ENCODE assay signal across 24 cellular contexts in the genomic region with DNA sequence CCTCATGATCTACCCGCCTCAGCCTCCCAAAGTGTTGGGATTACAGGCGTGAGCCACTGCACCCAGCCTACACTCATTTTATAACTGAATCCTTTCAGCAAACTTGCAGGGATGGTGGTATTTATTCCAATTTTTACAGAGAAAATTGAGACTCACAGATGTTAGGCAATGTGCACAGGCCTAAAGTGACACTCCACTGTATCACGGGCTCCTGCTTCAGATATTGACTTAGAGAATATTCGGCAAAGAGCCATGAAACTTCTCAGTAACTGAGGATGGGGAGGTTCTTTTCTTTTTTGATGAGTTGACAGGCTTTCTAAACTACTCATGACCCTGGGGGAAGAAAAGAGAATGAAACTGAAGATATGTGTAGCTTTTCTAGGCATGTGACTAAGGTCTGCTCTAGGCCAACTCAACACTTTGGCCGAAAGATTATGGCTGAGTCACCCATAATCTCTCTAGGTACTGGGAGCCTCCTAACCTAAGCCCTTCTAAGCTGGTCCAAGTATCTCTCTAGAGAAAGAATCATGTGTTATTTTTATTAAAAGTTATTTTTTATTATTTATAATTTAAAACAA. TPM values are rescaled to one million over a fixed set of nuclear protein-coding genes. Genes with fewer than 3 reads are reported as not detected.
A peak's percentile ranks its signal among the peaks of the same experiment; 100 is the strongest.
DNase-seq lines count a peak whose midpoint lies in the region; ATAC-seq, FAIRE-seq and TF ChIP-seq lines count a peak whose summit lies in the region.
"Had no signal": no experiment of that assay in that cellular context is flagged by ENCODE, and none has a peak within 500 bp of the region (broad histone marks: within the 10 kb centered on the region; RNA-seq: fewer than 3 reads in every experiment).

No MANE protein-coding gene starts in this region.

- no peak overlapping the region for H2BK20ac ChIP-seq in IMR-90 (ENCODE audit: low read depth, low read length)

- no peaks in the 10 kb centered on the region for H4K20me1 ChIP-seq in IMR-90 (ENCODE audit: insufficient read depth, low read length)
- H4K20me1 ChIP-seq: BLaER1 treated with 17β-estradiol and CSF1 and Interleukin-3, amounts not matched to agents 10 nM and 100 nM had no signal

- no peaks in the 10 kb centered on the region for H3K79me1 ChIP-seq in IMR-90 (ENCODE audit: low read depth in 1 of 2, low read length in 2 of 2)

- H2BK5ac ChIP-seq in IMR-90 (ENCODE audit: low read depth, low read length, poor library complexity, severe bottlenecking), result no peak overlapping the region

- H3K36me3 ChIP-seq in IMR-90 (ENCODE audit: control insufficient read depth, insufficient read depth, low read length), result peaks cover 3% of the 10 kb centered on the region
- H3K36me3 ChIP-seq in brain microvascular endothelial cell (replicated peaks), result no peaks in the 10 kb centered on the region
- H3K36me3 ChIP-seq: prostate gland had no signal

- no peak overlapping the region for H3K18ac ChIP-seq in IMR-90 (ENCODE audit: low read depth, low read length)

- H3K14ac ChIP-seq in IMR-90 (replicated peaks; ENCODE audit: low read depth, low read length), result no peak overlapping the region

- H2AK9ac ChIP-seq in IMR-90 (replicated peaks; ENCODE audit: low read depth, low read length, poor library complexity), result no peak overlapping the region

- dilution Hi-C loops in IMR-90 (cut with HindIII; ENCODE audit: low sequenced_read_pairs, unreplicated experiment), result no loop called here

- H2BK120ac ChIP-seq in IMR-90 (ENCODE audit: low read depth, low read length), result no peak overlapping the region

- H4K91ac ChIP-seq in IMR-90 (ENCODE audit: insufficient read depth, low read depth, low read length), result no peak overlapping the region

- no peak overlapping the region for H4K8ac ChIP-seq in IMR-90 (ENCODE audit: low read depth in 2 of 2, low read length in 2 of 2)

- intact Hi-C loops in activated CD4-positive, alpha-beta T cell treated with anti-CD3 and anti-CD28 coated beads for 36 hours (cut with DNase I, micrococcal nuclease), result no loop called here
- intact Hi-C loops in activated CD4-positive, alpha-beta T cell treated with anti-CD3 and anti-CD28 coated beads, Interleukin-2, amount 10 ng/mL, durations not matched to agents 24 days and 14 days (cut with micrococcal nuclease), result no loop called here
- intact Hi-C loops in IMR-90 (cut with micrococcal nuclease), result no loop called here

- no peak overlapping the region for H4K5ac ChIP-seq in IMR-90 (ENCODE audit: low read depth, low read length)

- CTCF ChIA-PET in activated CD4-positive, alpha-beta T cell treated with anti-CD3 and anti-CD28 coated beads for 36 hours (lab: Charles Lee), result interaction anchor here (0.7 kb wide), 1 partner anchor 158 kb away, joined by 3 read pairs; no protein-coding TSS in a partner anchor
- CTCF ChIA-PET in IMR-90 (lab: Yijun Ruan, JAX), result interaction anchor here (0.9 kb wide), 1 partner anchor 9 kb away, joined by 3 read pairs; no protein-coding TSS in a partner anchor

- TF ChIP-seq CTCF in IMR-90 (conservative IDR thresholded peaks at IDR 0.05; ENCODE audit: low read depth, low read length), result no peak
- no peak for TF ChIP-seq CTCF in brain microvascular endothelial cell (IDR thresholded peaks at IDR 0.05; ENCODE audit: low read depth, low read length, missing control alignments)
- no peak for TF ChIP-seq CTCF in omental fat pad (IDR thresholded peaks at IDR 0.05)

- no peak overlapping the region for H3K4me2 ChIP-seq in IMR-90 (ENCODE audit: low read depth, low read length)
- H3K4me2 ChIP-seq: BLaER1 treated with 17β-estradiol and CSF1 and Interleukin-3, amounts not matched to agents 10 nM and 100 nM had no signal

- no peak overlapping the region for H3K9ac ChIP-seq in IMR-90 (ENCODE audit: low read depth, low read length)
- H3K9ac ChIP-seq: BLaER1 treated with 17β-estradiol and CSF1 and Interleukin-3, amounts not matched to agents 10 nM and 100 nM had no signal

- H3K4me3 Mint-ChIP-seq in activated CD4-positive, alpha-beta T cell treated with anti-CD3 and anti-CD28 coated beads for 36 hours, result no peak overlapping the region
- no peak overlapping the region for H3K4me3 Mint-ChIP-seq in activated CD4-positive, alpha-beta T cell treated with anti-CD3 and anti-CD28 coated beads, Interleukin-2, amount 10 ng/mL, durations not matched to agents 24 days and 14 days
- H3K4me3 Mint-ChIP-seq: mesothelial cell of epicardium, nephron progenitor cell had no signal

- peak; percentile 79 for ATAC-seq in activated CD4-positive, alpha-beta T cell treated with anti-CD3 and anti-CD28 coated beads for 36 hours
- ATAC-seq in IMR-90 (ENCODE audit: low read depth), result peak; percentile 27; the same call in 1 of the 2 replicates
- ATAC-seq in omental fat pad (ENCODE audit: low FRiP score), result peak; percentile 32
- ATAC-seq in GM18858 (IDR thresholded peaks at IDR 0.05; ENCODE audit: unreplicated experiment), result no peak
- no peak for ATAC-seq in GM18498 (IDR thresholded peaks at IDR 0.05; ENCODE audit: unreplicated experiment)

- no peak for TF ChIP-seq RAD21 in IMR-90 (IDR thresholded peaks at IDR 0.05; ENCODE audit: low read length)

- peaks cover 12% of the 10 kb centered on the region for H3K36me3 Mint-ChIP-seq in activated CD4-positive, alpha-beta T cell treated with anti-CD3 and anti-CD28 coated beads for 36 hours (ENCODE audit: low read depth)
- H3K36me3 Mint-ChIP-seq in activated CD4-positive, alpha-beta T cell treated with anti-CD3 and anti-CD28 coated beads, Interleukin-2, amount 10 ng/mL, durations not matched to agents 24 days and 14 days (ENCODE audit: low read depth), result peaks cover 13% of the 10 kb centered on the region

- peaks cover 2% of the 10 kb centered on the region for H3K4me1 Mint-ChIP-seq in activated CD4-positive, alpha-beta T cell treated with anti-CD3 and anti-CD28 coated beads for 36 hours
- no peaks in the 10 kb centered on the region for H3K4me1 Mint-ChIP-seq in activated CD4-positive, alpha-beta T cell treated with anti-CD3 and anti-CD28 coated beads, Interleukin-2, amount 10 ng/mL, durations not matched to agents 24 days and 14 days
- H3K4me1 Mint-ChIP-seq: mesothelial cell of epicardium, nephron progenitor cell had no signal

- POLR2A ChIA-PET in activated CD4-positive, alpha-beta T cell treated with anti-CD3 and anti-CD28 coated beads for 36 hours (lab: Charles Lee), result interaction anchor here (1.4 kb wide), 1 partner anchor 141 kb away, joined by 4 read pairs; no protein-coding TSS in a partner anchor
- POLR2A ChIA-PET in IMR-90 (lab: Charles Lee; ENCODE audit: unreplicated experiment), result no interaction called here

- no peak overlapping the region for H3K4ac ChIP-seq in IMR-90 (ENCODE audit: low read depth, low read length)

- no peak for DNase-seq in activated CD4-positive, alpha-beta T cell treated with anti-CD3 and anti-CD28 coated beads for 36 hours
- DNase-seq in activated CD4-positive, alpha-beta T cell treated with anti-CD3 and anti-CD28 coated beads, Interleukin-2, amount 10 ng/mL, durations not matched to agents 24 days and 14 days, result no peak
- DNase-seq in IMR-90 (peak; percentile 66), brain microvascular endothelial cell (peak; percentile 23), omental fat pad (ENCODE audit: low spot score) (no peak), GM12892 (ENCODE audit: insufficient read length) (no peak)
- DNase-seq: 8988T; amniotic stem cell; DMS153; effector memory CD4-positive, alpha-beta T cell; foreskin melanocyte; NCI-H187; NCI-H510A; nephron progenitor cell; SJCRH30; T-helper 2 cell had no signal

- no peak for TF ChIP-seq POLR2A in IMR-90 (IDR thresholded peaks at IDR 0.05; ENCODE audit: low read depth, low read length)
- no peak for TF ChIP-seq POLR2A in GM12892 (IDR thresholded peaks at IDR 0.05; ENCODE audit: low read depth, low read length)

- H3K4me3 ChIP-seq in IMR-90 (ENCODE audit: insufficient read depth, low read depth, low read length) (no peak overlapping the region), brain microvascular endothelial cell (ENCODE audit: low read depth, low read length) (no peak overlapping the region)
- H3K4me3 ChIP-seq: BLaER1 treated with 17β-estradiol and CSF1 and Interleukin-3, amounts not matched to agents 10 nM and 100 nM; prostate gland; SJCRH30; tibial nerve had no signal

- no peak overlapping the region for H3K27ac Mint-ChIP-seq in activated CD4-positive, alpha-beta T cell treated with anti-CD3 and anti-CD28 coated beads for 36 hours
- H3K27ac Mint-ChIP-seq in activated CD4-positive, alpha-beta T cell treated with anti-CD3 and anti-CD28 coated beads, Interleukin-2, amount 10 ng/mL, durations not matched to agents 24 days and 14 days, result no peak overlapping the region
- H3K27ac Mint-ChIP-seq: activated T-helper 2 cell treated with anti-CD3 and anti-CD28 coated beads, Interferon-gamma antibody, Interleukin-2, Interleukin-4, amounts not matched to agents 10 μg/mL and 5 μg/mL and 100 μg/mL, durations not matched to agents 14 hours and 24 hours and 36 hours; mesothelial cell of epicardium; nephron progenitor cell had no signal

- H3K9me1 ChIP-seq in IMR-90 (ENCODE audit: insufficient read depth, low read length), result no peaks in the 10 kb centered on the region

- no peaks in the 10 kb centered on the region for H3K4me1 ChIP-seq in IMR-90 (ENCODE audit: control insufficient read depth, insufficient read depth, low read length)
- H3K4me1 ChIP-seq: prostate gland, SJCRH30 had no signal

- no peak overlapping the region for H2AK5ac ChIP-seq in IMR-90 (ENCODE audit: low read depth, low read length)

- no peak overlapping the region for H2BK15ac ChIP-seq in IMR-90 (ENCODE audit: low read depth, low read length)

- no peak overlapping the region for H2AFZ ChIP-seq in IMR-90 (replicated peaks; ENCODE audit: low read length, poor library complexity)

- H3K9me3 Mint-ChIP-seq in activated CD4-positive, alpha-beta T cell treated with anti-CD3 and anti-CD28 coated beads for 36 hours (ENCODE audit: low read depth), result no peaks in the 10 kb centered on the region
- H3K9me3 Mint-ChIP-seq in activated CD4-positive, alpha-beta T cell treated with anti-CD3 and anti-CD28 coated beads, Interleukin-2, amount 10 ng/mL, durations not matched to agents 24 days and 14 days, result no peaks in the 10 kb centered on the region
- H3K9me3 Mint-ChIP-seq: activated T-helper 2 cell treated with anti-CD3 and anti-CD28 coated beads, Interferon-gamma antibody, Interleukin-2, Interleukin-4, amounts not matched to agents 10 μg/mL and 5 μg/mL and 100 μg/mL, durations not matched to agents 14 hours and 24 hours and 36 hours; mesothelial cell of epicardium; nephron progenitor cell had no signal

- no peaks in the 10 kb centered on the region for H3K27me3 ChIP-seq in IMR-90 (ENCODE audit: control insufficient read depth, insufficient read depth, low read length)
- no peaks in the 10 kb centered on the region for H3K27me3 ChIP-seq in brain microvascular endothelial cell (replicated peaks)
- H3K27me3 ChIP-seq: BLaER1 treated with 17β-estradiol and CSF1 and Interleukin-3, amounts not matched to agents 10 nM and 100 nM; SJCRH30; tibial nerve had no signal

- FAIRE-seq in GM12892 (lab: Jason Lieb, UNC), result no peak
- FAIRE-seq: H1 had no signal

- BruUV-seq in IMR-90 (replicated peaks; lab: Mats Ljungman, UMichigan), result no TSS peak

- no peaks in the 10 kb centered on the region for H3K27me3 Mint-ChIP-seq in activated CD4-positive, alpha-beta T cell treated with anti-CD3 and anti-CD28 coated beads for 36 hours
- no peaks in the 10 kb centered on the region for H3K27me3 Mint-ChIP-seq in activated CD4-positive, alpha-beta T cell treated with anti-CD3 and anti-CD28 coated beads, Interleukin-2, amount 10 ng/mL, durations not matched to agents 24 days and 14 days

- H3K9me3 ChIP-seq in IMR-90 (ENCODE audit: control insufficient read depth, insufficient read depth, low read length), result no peaks in the 10 kb centered on the region
- H3K9me3 ChIP-seq: BLaER1 treated with 17β-estradiol and CSF1 and Interleukin-3, amounts not matched to agents 10 nM and 100 nM; prostate gland; SJCRH30; tibial nerve had no signal

- H3K27ac ChIP-seq in IMR-90 (ENCODE audit: insufficient read depth, low read length) (no peak overlapping the region), brain microvascular endothelial cell (no peak overlapping the region)
- H3K27ac ChIP-seq: BLaER1 treated with 17β-estradiol and CSF1 and Interleukin-3, amounts not matched to agents 10 nM and 100 nM; prostate gland; SJCRH30; tibial nerve had no signal

- no peak overlapping the region for H3K23ac ChIP-seq in IMR-90 (ENCODE audit: low read depth, low read length)

- in situ Hi-C loops in IMR-90 (cut with MboI; ENCODE audit: low sequenced_read_pairs), result loop anchor here (25.0 kb wide), 1 partner anchor 124 kb away; the partner anchor contains the start of gene EIF2B3
- in situ Hi-C loops in brain microvascular endothelial cell (cut with HindIII; ENCODE audit: low pct_ligation_motif_present, low sequenced_read_pairs), result no loop called here

- no CpG with 5 or more reads among the region's 5 CpGs for WGBS in IMR-90 (ENCODE audit: extremely low coverage in 2 of 2, insufficient read length in 1 of 2), 2 experiments

- no peak overlapping the region for H3K56ac ChIP-seq in IMR-90 (ENCODE audit: extremely low read depth, insufficient read depth, low read length)

RNA-seq across cellular contexts. Expression of gene PTCH2, which starts 19.9 kb away (rescaled TPM):
- under 1 TPM; 0.37 to 0.69 TPM for total RNA-seq in activated CD4-positive, alpha-beta T cell treated with anti-CD3 and anti-CD28 coated beads for 36 hours
- total RNA-seq in activated CD4-positive, alpha-beta T cell treated with anti-CD3 and anti-CD28 coated beads, Interleukin-2, amount 10 ng/mL, durations not matched to agents 24 days and 14 days, result 0.78 and 1.0 TPM in 2 replicates
- total RNA-seq in IMR-90 (2012; rRNA removed), result under 0.01 TPM in 2 replicates
- polyA plus RNA-seq in IMR-90 (2012; rRNA removed), result 0.56 and 0.66 TPM in 2 replicates
- 0.36 and 0.60 TPM in 2 replicates for polyA plus RNA-seq in IMR-90 (2012; cell fraction: cytosol; rRNA removed)
- 4.1 and 8.2 TPM in 2 replicates for polyA plus RNA-seq in IMR-90 (2012; cell fraction: nucleus; rRNA removed; ENCODE audit: low replicate concordance)
- total RNA-seq in omental fat pad, result under 1 TPM; 0.09 to 0.63 (median 0.43) TPM
- 0.11 TPM for polyA plus RNA-seq in GM12892 (2012; ENCODE audit: missing spikeins)

RNA-seq across cellular contexts. Expression of gene BTBD19, which starts 54.6 kb away (rescaled TPM):
- total RNA-seq in activated CD4-positive, alpha-beta T cell treated with anti-CD3 and anti-CD28 coated beads for 36 hours, result 10 to 100 TPM; 16.7 to 17.2 TPM
- 22.2 and 22.7 TPM in 2 replicates for total RNA-seq in activated CD4-positive, alpha-beta T cell treated with anti-CD3 and anti-CD28 coated beads, Interleukin-2, amount 10 ng/mL, durations not matched to agents 24 days and 14 days
- total RNA-seq in IMR-90 (2012; rRNA removed), result 0.56 and 0.90 TPM in 2 replicates
- polyA plus RNA-seq in IMR-90 (2012; rRNA removed), result 16.0 and 17.2 TPM in 2 replicates
- 10.6 and 11.1 TPM in 2 replicates for polyA plus RNA-seq in IMR-90 (2012; cell fraction: cytosol; rRNA removed)
- 141 and 200 TPM in 2 replicates for polyA plus RNA-seq in IMR-90 (2012; cell fraction: nucleus; rRNA removed; ENCODE audit: low replicate concordance)
- total RNA-seq in omental fat pad, result 10 to 100 TPM in 2 of 4 donors, 1 to 10 TPM in 2; 7.5 to 29.8 (median 12.2) TPM
- polyA plus RNA-seq in GM12892 (2012; ENCODE audit: missing spikeins), result 1.4 TPM

RNA-seq across cellular contexts. Expression of gene DYNLT4, which starts 55.8 kb away (rescaled TPM):
- under 1 TPM in 1 of 2 experiments, not detected in 1; 0.32 TPM for total RNA-seq in activated CD4-positive, alpha-beta T cell treated with anti-CD3 and anti-CD28 coated beads for 36 hours
- total RNA-seq in activated CD4-positive, alpha-beta T cell treated with anti-CD3 and anti-CD28 coated beads, Interleukin-2, amount 10 ng/mL, durations not matched to agents 24 days and 14 days, result 0.28 TPM in 1 of 2 replicates, not detected in the other
- total RNA-seq in IMR-90 (2012; rRNA removed), result 0.56 TPM in 1 of 2 replicates, not detected in the other
- not detected in 2 replicates for polyA plus RNA-seq in IMR-90 (2012; rRNA removed)
- polyA plus RNA-seq in IMR-90 (2012; cell fraction: cytosol; rRNA removed), result 0.08 and 0.25 TPM in 2 replicates
- polyA plus RNA-seq in IMR-90 (2012; cell fraction: nucleus; rRNA removed; ENCODE audit: low replicate concordance), result 0.34 TPM in 1 of 2 replicates, not detected in the other
- 1 to 10 TPM in 1 of 4 donors, under 1 TPM in 1, not detected in 2; 0.65 to 6.3 TPM for total RNA-seq in omental fat pad
- polyA plus RNA-seq in GM12892 (2012; ENCODE audit: missing spikeins), result not detected
- total RNA-seq: H1, SJCRH30 had no signal

Comparison
In these comparisons a context has a peak if more than half of its experiments do, and no peak if none do; other contexts are left out.
1. ATAC-seq: peak in activated CD4-positive, alpha-beta T cell treated with anti-CD3 and anti-CD28 coated beads for 36 hours (single experiment), IMR-90 (single experiment) and omental fat pad (single experiment); none in GM18858 (single experiment) and GM18498 (single experiment).
2. DNase-seq: peak in IMR-90 (single experiment) and brain microvascular endothelial cell (single experiment); none in activated CD4-positive, alpha-beta T cell treated with anti-CD3 and anti-CD28 coated beads for 36 hours (single experiment), activated CD4-positive, alpha-beta T cell treated with anti-CD3 and anti-CD28 coated beads, Interleukin-2, amount 10 ng/mL, durations not matched to agents 24 days and 14 days (single experiment), omental fat pad (single experiment) and GM12892 (single experiment).